ENCODE assay signal across 29 cellular contexts in genomic region chrX:8010105-8010504, GRCh38.
DNase-seq lines count a peak whose midpoint lies in the region; ATAC-seq and TF ChIP-seq lines count a peak whose summit lies in the region.
"Had no signal": no experiment of that assay in that cellular context is flagged by ENCODE, and none has a peak within 500 bp of the region (broad histone marks: within the 10 kb centered on the region; RNA-seq: fewer than 3 reads in every experiment).

No MANE protein-coding gene starts in this region.

- H3K4me1 ChIP-seq in lower lobe of right lung (no peaks in the 10 kb centered on the region), aorta (ENCODE audit: control insufficient read depth in 1 of 2, insufficient read depth in 2 of 2, low read length in 2 of 2) (no peaks in the 10 kb centered on the region)
- H3K4me1 ChIP-seq: Caco-2, right atrium auricular region, suprapubic skin, uterus had no signal

- TF ChIP-seq CTCF in AG04450 (IDR thresholded peaks at IDR 0.05; ENCODE audit: low read depth, low read length) (0 out of 2 replicates have a peak, but pooled peaks have one; percentile 7), GM12873 (IDR thresholded peaks at IDR 0.05; ENCODE audit: insufficient read depth, low read depth, low read length, missing control alignments) (peak; percentile 26), chondrocyte (IDR thresholded peaks at IDR 0.05) (peak; percentile 28), lower lobe of right lung (IDR thresholded peaks at IDR 0.05) (peak; percentile 10)

- H3K27me3 ChIP-seq in AG04450 (ENCODE audit: control insufficient read depth, insufficient read depth, low read length): no peaks in the 10 kb centered on the region
- H3K27me3 ChIP-seq in lower lobe of right lung (ENCODE audit: low read depth): no peaks in the 10 kb centered on the region
- H3K27me3 ChIP-seq in aorta (ENCODE audit: control insufficient read depth in 1 of 2, insufficient read depth in 2 of 2, low read length in 1 of 2): no peaks in the 10 kb centered on the region
- H3K27me3 ChIP-seq: cardiac muscle cell, heart left ventricle, ovary, right atrium auricular region, suprapubic skin, uterus had no signal

- no peaks in the 10 kb centered on the region for H3K36me3 ChIP-seq in lower lobe of right lung
- no peaks in the 10 kb centered on the region for H3K36me3 ChIP-seq in aorta (ENCODE audit: control insufficient read depth in 1 of 2, insufficient read depth in 2 of 2, low read length in 1 of 2)
- H3K36me3 ChIP-seq: cardiac muscle cell, heart left ventricle, ovary, right atrium auricular region, suprapubic skin, uterus, WERI-Rb-1 had no signal

- H3K4me3 Mint-ChIP-seq in chondrocyte (ENCODE audit: unreplicated experiment): no peak overlapping the region
- H3K4me3 Mint-ChIP-seq: activated CD4-positive, alpha-beta T cell treated with anti-CD3 and anti-CD28 coated beads, Interleukin-2, amount 10 ng/mL, durations not matched to agents 7 days and 5 days; activated T-cell treated with anti-CD3 and anti-CD28 coated beads, Interleukin-2, amount 50 U/mL, for 72 hours; naive thymus-derived CD4-positive, alpha-beta T cell; stimulated activated memory B cell treated with anti-CD40 and anti-IgM and Interleukin-4, amounts not matched to agents 10 μg/mL and 1 μg/mL and 100 μg/mL, for 72 hours; T-helper 2 cell treated with Interferon-gamma antibody and Interleukin-4, amounts not matched to agents 5 μg/mL and 100 μg/mL, for 36 hours had no signal

- CTCF ChIA-PET in AG04450 (lab: Charles Lee): no interaction called here

- H3K4me3 ChIP-seq in AG04450 (ENCODE audit: low read depth, low read length) (no peak overlapping the region), lower lobe of right lung (no peak overlapping the region), aorta (ENCODE audit: low read length in 2 of 2) (no peak overlapping the region)
- H3K4me3 ChIP-seq: cardiac muscle cell, heart left ventricle, ovary, right atrium auricular region, suprapubic skin, uterus had no signal

- DNase-seq in AG04450 (ENCODE audit: low read depth, low spot score) (no peak), chondrocyte (ENCODE audit: low spot score) (no peak), lower lobe of right lung (no peak), ACHN (no peak), aorta (no peak), NCI-H2227 treated with DMSO at 0.1 percent for 48 hours (lab: John Stamatoyannopoulos, UW) (no peak)
- DNase-seq: activated CD4-positive, alpha-beta T cell treated with anti-CD3 and anti-CD28 coated beads, Interleukin-2, amount 10 ng/mL, durations not matched to agents 7 days and 5 days; activated naive CD4-positive, alpha-beta T cell treated with Interleukin-2 at 50 U/mL for 16 hours; activated T-cell treated with anti-CD3 and anti-CD28 coated beads, Interleukin-2, amount 50 U/mL, for 72 hours; C1 segment of cervical spinal cord; Caco-2; dermis blood vessel endothelial cell; EL; heart left ventricle; naive thymus-derived CD4-positive, alpha-beta T cell; NCI-H2107; NCI-H524; ovary; RPMI8226; stimulated activated CD4-positive, alpha-beta T cell treated with anti-CD3 and anti-CD28 coated beads, Interleukin-4, amount 100 ng/mL, for 1 hour; uterus; WERI-Rb-1 had no signal

- H3K27ac Mint-ChIP-seq in chondrocyte (ENCODE audit: unreplicated experiment): no peak overlapping the region
- H3K27ac Mint-ChIP-seq: activated CD4-positive, alpha-beta T cell treated with anti-CD3 and anti-CD28 coated beads, Interleukin-2, amount 10 ng/mL, durations not matched to agents 7 days and 5 days; activated T-cell treated with anti-CD3 and anti-CD28 coated beads, Interleukin-2, amount 50 U/mL, for 72 hours; naive thymus-derived CD4-positive, alpha-beta T cell; stimulated activated memory B cell treated with anti-CD40 and anti-IgM and Interleukin-4, amounts not matched to agents 10 μg/mL and 1 μg/mL and 100 μg/mL, for 72 hours; T-helper 2 cell treated with Interferon-gamma antibody and Interleukin-4, amounts not matched to agents 5 μg/mL and 100 μg/mL, for 36 hours had no signal

- POLR2A ChIA-PET in AG04450 (lab: Yijun Ruan, JAX): no interaction called here

- 86 to 95% methylated on average over 4 of the region's 4 CpGs for WGBS in aorta, 2 donors

- ATAC-seq in lower lobe of right lung: no peak
- ATAC-seq in aorta (ENCODE audit: low FRiP score): no peak
- ATAC-seq in GM18870 (IDR thresholded peaks at IDR 0.05; ENCODE audit: unreplicated experiment): no peak
- ATAC-seq: activated T-cell treated with anti-CD3 and anti-CD28 coated beads, Interleukin-2, amount 50 U/mL, for 72 hours; heart left ventricle; naive thymus-derived CD4-positive, alpha-beta T cell; stimulated activated memory B cell treated with anti-CD40 and anti-IgM and Interleukin-4, amounts not matched to agents 10 μg/mL and 1 μg/mL and 100 μg/mL, for 72 hours had no signal

- H3K27ac ChIP-seq in AG04450 (ENCODE audit: low read depth, low read length): no peak overlapping the region
- H3K27ac ChIP-seq in lower lobe of right lung: no peak overlapping the region
- H3K27ac ChIP-seq in aorta (ENCODE audit: low read depth in 1 of 2, low read length in 2 of 2): no peak overlapping the region
- H3K27ac ChIP-seq: cardiac muscle cell, heart left ventricle, ovary, right atrium auricular region, suprapubic skin, uterus, WERI-Rb-1 had no signal

- H3K27me3 Mint-ChIP-seq in chondrocyte (ENCODE audit: low read depth): peaks cover 6% of the 10 kb centered on the region
- H3K27me3 Mint-ChIP-seq: activated CD4-positive, alpha-beta T cell treated with anti-CD3 and anti-CD28 coated beads, Interleukin-2, amount 10 ng/mL, durations not matched to agents 7 days and 5 days; naive thymus-derived CD4-positive, alpha-beta T cell; stimulated activated memory B cell treated with anti-CD40 and anti-IgM and Interleukin-4, amounts not matched to agents 10 μg/mL and 1 μg/mL and 100 μg/mL, for 72 hours had no signal

- no peaks in the 10 kb centered on the region for H3K9me3 Mint-ChIP-seq in chondrocyte (ENCODE audit: low read depth)
- H3K9me3 Mint-ChIP-seq: activated CD4-positive, alpha-beta T cell treated with anti-CD3 and anti-CD28 coated beads, Interleukin-2, amount 10 ng/mL, durations not matched to agents 7 days and 5 days; activated T-cell treated with anti-CD3 and anti-CD28 coated beads, Interleukin-2, amount 50 U/mL, for 72 hours; naive thymus-derived CD4-positive, alpha-beta T cell; stimulated activated memory B cell treated with anti-CD40 and anti-IgM and Interleukin-4, amounts not matched to agents 10 μg/mL and 1 μg/mL and 100 μg/mL, for 72 hours; T-helper 2 cell treated with Interferon-gamma antibody and Interleukin-4, amounts not matched to agents 5 μg/mL and 100 μg/mL, for 36 hours had no signal

- in situ Hi-C loops in ACHN (cut with HindIII; ENCODE audit: low pct_ligation_motif_present, low pct_unique_long_range_greater_than_20kb, low sequenced_read_pairs): no loop called here

- no peaks in the 10 kb centered on the region for H3K36me3 Mint-ChIP-seq in chondrocyte (ENCODE audit: low read depth)
- H3K36me3 Mint-ChIP-seq: naive thymus-derived CD4-positive, alpha-beta T cell; stimulated activated memory B cell treated with anti-CD40 and anti-IgM and Interleukin-4, amounts not matched to agents 10 μg/mL and 1 μg/mL and 100 μg/mL, for 72 hours had no signal

- H3K9me3 ChIP-seq in AG04450 (ENCODE audit: control insufficient read depth, insufficient read depth, low read length) (no peaks in the 10 kb centered on the region), lower lobe of right lung (no peaks in the 10 kb centered on the region), aorta (ENCODE audit: control insufficient read depth, low read length) (no peaks in the 10 kb centered on the region)
- H3K9me3 ChIP-seq: Caco-2, heart left ventricle, ovary, right atrium auricular region, suprapubic skin, uterus had no signal

- H3K4me1 Mint-ChIP-seq in chondrocyte (ENCODE audit: low read depth): no peaks in the 10 kb centered on the region
- H3K4me1 Mint-ChIP-seq: activated CD4-positive, alpha-beta T cell treated with anti-CD3 and anti-CD28 coated beads, Interleukin-2, amount 10 ng/mL, durations not matched to agents 7 days and 5 days; stimulated activated memory B cell treated with anti-CD40 and anti-IgM and Interleukin-4, amounts not matched to agents 10 μg/mL and 1 μg/mL and 100 μg/mL, for 72 hours had no signal

- intact Hi-C loops in lower lobe of right lung (cut with DNase I): no loop called here
- intact Hi-C loops in aorta (cut with DNase I): no loop called here
